ENCODE assay signal across 9 cellular contexts in genomic region chr19:49497047-49497789, GRCh38. TPM values are rescaled to one million over a fixed set of nuclear protein-coding genes. Genes with fewer than 3 reads are reported as not detected.
DNase-seq lines count a peak whose midpoint lies in the region; ATAC-seq, FAIRE-seq and TF ChIP-seq lines count a peak whose summit lies in the region.
"Had no signal": no experiment of that assay in that cellular context is flagged by ENCODE, and none has a peak within 500 bp of the region (broad histone marks: within the 10 kb centered on the region; RNA-seq: fewer than 3 reads in every experiment).

No MANE protein-coding gene starts in this region.

- H3K9me3 ChIP-seq in esophagus (ENCODE audit: control insufficient read depth in 2 of 2, insufficient read depth in 1 of 2, low read depth in 1 of 2, low read length in 1 of 2), result no peaks in the 10 kb centered on the region
- no peaks in the 10 kb centered on the region for H3K9me3 ChIP-seq in naive thymus-derived CD4-positive, alpha-beta T cell (ENCODE audit: control insufficient read depth in 2 of 3, low read length in 3 of 3)

- H3K27ac Mint-ChIP-seq in naive thymus-derived CD4-positive, alpha-beta T cell, result peak overlapping the region; percentile 91 to 100 (median 98)
- H3K27ac Mint-ChIP-seq in type B pancreatic cell, result peak overlapping the region; percentile 97

- no peak for TF ChIP-seq CTCF in type B pancreatic cell (conservative IDR thresholded peaks at IDR 0.05)
- TF ChIP-seq CTCF in D721Med (IDR thresholded peaks at IDR 0.05; ENCODE audit: insufficient read depth, missing control alignments), result no peak

- FAIRE-seq in D721Med (lab: Jason Lieb, UNC), result no peak
- FAIRE-seq: A204.1 had no signal

- intact Hi-C loops in naive thymus-derived CD4-positive, alpha-beta T cell (cut with micrococcal nuclease), result loop anchor here (2.0 to 5.0 kb wide), 7 partner anchors 54 to 530 kb away; partner anchors contain the start of genes AP2A1 (in 1 of the 2), C19orf73 (in 1 of the 2), FUZ (in 1 of the 2) and GYS1 (in 1 of the 2)

- H3K4me1 Mint-ChIP-seq in naive thymus-derived CD4-positive, alpha-beta T cell, result peaks cover 32 to 64% (median 50%) of the 10 kb centered on the region in 7 donors
- H3K4me1 Mint-ChIP-seq in type B pancreatic cell (ENCODE audit: unreplicated experiment), result peaks cover 12% of the 10 kb centered on the region

- peaks cover 0 to 12% (median 0%) of the 10 kb centered on the region in 5 donors for H3K27me3 Mint-ChIP-seq in naive thymus-derived CD4-positive, alpha-beta T cell
- H3K27me3 Mint-ChIP-seq in type B pancreatic cell, result no peaks in the 10 kb centered on the region

- peaks cover 11 to 30% of the 10 kb centered on the region in 2 donors for H3K36me3 ChIP-seq in esophagus (ENCODE audit: control insufficient read depth in 2 of 2, insufficient read depth in 2 of 2, low read length in 1 of 2)
- peaks cover 19 to 51% (median 35%) of the 10 kb centered on the region in 3 experiments for H3K36me3 ChIP-seq in naive thymus-derived CD4-positive, alpha-beta T cell (ENCODE audit: control insufficient read depth in 2 of 3, insufficient read depth in 3 of 3, low read length in 3 of 3)

- H3K4me3 Mint-ChIP-seq in naive thymus-derived CD4-positive, alpha-beta T cell, result peak overlapping the region; percentile 96 to 100 (median 99)
- H3K4me3 Mint-ChIP-seq in type B pancreatic cell, result peak overlapping the region; percentile 97

- peaks cover 2 to 19% of the 10 kb centered on the region in 2 donors for H3K4me1 ChIP-seq in esophagus (ENCODE audit: control insufficient read depth in 2 of 2, insufficient read depth in 2 of 2, low read length in 1 of 2)
- H3K4me1 ChIP-seq in naive thymus-derived CD4-positive, alpha-beta T cell (ENCODE audit: control insufficient read depth in 2 of 2, insufficient read depth in 2 of 2, low read length in 2 of 2), result peaks cover 21 to 40% of the 10 kb centered on the region in 2 donors

- peaks cover 15 to 53% (median 43%) of the 10 kb centered on the region in 5 donors for H3K36me3 Mint-ChIP-seq in naive thymus-derived CD4-positive, alpha-beta T cell
- peaks cover 23% of the 10 kb centered on the region for H3K36me3 Mint-ChIP-seq in type B pancreatic cell

- DNase-seq in DMS 273 (lab: John Stamatoyannopoulos, UW; ENCODE audit: unreplicated experiment) (peak; percentile 81), DMS 273 treated with DMSO at 0.1 percent for 48 hours (lab: John Stamatoyannopoulos, UW) (no peak), NCI-H510A treated with DMSO at 0.1 percent for 48 hours (lab: John Stamatoyannopoulos, UW) (peak; percentile 18), type B pancreatic cell (ENCODE audit: extremely low spot score, unreplicated experiment) (no peak), D721Med (ENCODE audit: insufficient read length, low spot score) (no peak)
- peak; percentile 70 for DNase-seq in activated CD8-positive, alpha-beta memory T cell treated with anti-CD3 and anti-CD28 coated beads, Interleukin-2, amount 50 U/mL, for 4 hours
- peak; percentile 55 to 85 (median 77) for DNase-seq in naive thymus-derived CD4-positive, alpha-beta T cell

- H3K27ac ChIP-seq in esophagus (ENCODE audit: low read depth in 2 of 2, low read length in 1 of 2), result peak overlapping the region; percentile 94 to 97
- peak overlapping the region; percentile 99 for H3K27ac ChIP-seq in naive thymus-derived CD4-positive, alpha-beta T cell (ENCODE audit: low read depth, low read length)

- peak overlapping the region; percentile 70 to 97 for H3K4me3 ChIP-seq in esophagus (ENCODE audit: low read depth in 1 of 2, low read length in 2 of 2)
- H3K4me3 ChIP-seq in naive thymus-derived CD4-positive, alpha-beta T cell (ENCODE audit: low read length), result peak overlapping the region; percentile 97

- ATAC-seq in naive thymus-derived CD4-positive, alpha-beta T cell, result peak; percentile 20

- H3K27me3 ChIP-seq in esophagus (ENCODE audit: control insufficient read depth in 1 of 2, insufficient read depth in 2 of 2, low read length in 2 of 2), result no peaks in the 10 kb centered on the region
- H3K27me3 ChIP-seq in naive thymus-derived CD4-positive, alpha-beta T cell (ENCODE audit: control insufficient read depth in 2 of 2, insufficient read depth in 2 of 2, low read length in 2 of 2), result no peaks in the 10 kb centered on the region

- peaks cover 0 to 22% (median 0%) of the 10 kb centered on the region in 11 donors for H3K9me3 Mint-ChIP-seq in naive thymus-derived CD4-positive, alpha-beta T cell
- H3K9me3 Mint-ChIP-seq in type B pancreatic cell, result no peaks in the 10 kb centered on the region

- CTCF ChIA-PET in naive thymus-derived CD4-positive, alpha-beta T cell (lab: Charles Lee), result interaction anchor here (0.6 to 1.6 kb wide), 2 partner anchors 11 to 49 kb away, joined by 3 read pairs; no protein-coding TSS in a partner anchor

- POLR2A ChIA-PET in naive thymus-derived CD4-positive, alpha-beta T cell (lab: Charles Lee), result interaction anchor here (1.0 to 5.2 kb wide), 14 partner anchors 13 to 180 kb away, joined by 3 to 45 read pairs (median 10); partner anchors contain the start of genes ALDH16A1, BCL2L12, IRF3 and NOSIP

- WGBS in esophagus, 2 donors, result 13% methylated on average over 22 of the region's 22 CpGs

RNA-seq across cellular contexts. Expression of gene RPS11, which starts 1.0 kb away (rescaled TPM):
- polyA plus RNA-seq in esophagus, result 1,000 to 10,000 TPM; 3,079 to 3,912 TPM
- 1,000 to 10,000 TPM; 2,065 to 3,362 (median 2,972) TPM for total RNA-seq in naive thymus-derived CD4-positive, alpha-beta T cell
- 1,000 to 10,000 TPM; 2,125 to 2,254 TPM for polyA plus RNA-seq in naive thymus-derived CD4-positive, alpha-beta T cell
- 2,401 and 2,461 TPM in 2 replicates for total RNA-seq in type B pancreatic cell (ENCODE audit: low replicate concordance)

RNA-seq across cellular contexts. Expression of gene RPL13A, which starts 9.8 kb away (rescaled TPM):
- 1,000 to 10,000 TPM; 1,631 to 2,695 TPM for polyA plus RNA-seq in esophagus
- 1,000 to 10,000 TPM; 2,467 to 6,044 (median 5,762) TPM for total RNA-seq in naive thymus-derived CD4-positive, alpha-beta T cell
- 1,000 to 10,000 TPM; 3,356 to 4,438 TPM for polyA plus RNA-seq in naive thymus-derived CD4-positive, alpha-beta T cell
- total RNA-seq in type B pancreatic cell (ENCODE audit: low replicate concordance), result 3,274 and 3,593 TPM in 2 replicates

RNA-seq across cellular contexts. Expression of gene FCGRT, which starts 15.2 kb away (rescaled TPM):
- polyA plus RNA-seq in esophagus, result 10 to 100 TPM; 27.7 to 36.9 TPM
- 100 to 1,000 TPM in 1 of 5 experiments, 10 to 100 TPM in 3, 1 to 10 TPM in 1; 8.2 to 177 (median 47.5) TPM for total RNA-seq in naive thymus-derived CD4-positive, alpha-beta T cell
- polyA plus RNA-seq in naive thymus-derived CD4-positive, alpha-beta T cell, result 100 to 1,000 TPM; 117 to 129 TPM
- 102 and 106 TPM in 2 replicates for total RNA-seq in type B pancreatic cell (ENCODE audit: low replicate concordance)

RNA-seq across cellular contexts. Expression of gene FLT3LG, which starts 23.2 kb away (rescaled TPM):
- polyA plus RNA-seq in esophagus, result 1 to 10 TPM; 7.2 to 9.5 TPM
- total RNA-seq in naive thymus-derived CD4-positive, alpha-beta T cell, result 100 to 1,000 TPM in 3 of 5 experiments, 10 to 100 TPM in 2; 90.6 to 401 (median 280) TPM
- 100 to 1,000 TPM; 148 to 168 TPM for polyA plus RNA-seq in naive thymus-derived CD4-positive, alpha-beta T cell
- total RNA-seq in type B pancreatic cell (ENCODE audit: low replicate concordance), result 1.9 and 2.0 TPM in 2 replicates

RNA-seq across cellular contexts. Expression of gene RCN3, which starts 30.6 kb away (rescaled TPM):
- 1 to 10 TPM; 4.2 to 7.8 TPM for polyA plus RNA-seq in esophagus
- 10 to 100 TPM in 1 of 5 experiments, 1 to 10 TPM in 4; 1.9 to 14.5 (median 3.5) TPM for total RNA-seq in naive thymus-derived CD4-positive, alpha-beta T cell
- polyA plus RNA-seq in naive thymus-derived CD4-positive, alpha-beta T cell, result 10 to 100 TPM in 1 of 2 donors, 1 to 10 TPM in 1; 6.9 to 12.3 TPM
- total RNA-seq in type B pancreatic cell (ENCODE audit: low replicate concordance), result 4.5 and 12.1 TPM in 2 replicates

Comparison
In these comparisons a context has a peak if more than half of its experiments do, and no peak if none do; other contexts are left out.
1. DNase-seq: peak in DMS 273 (single experiment), NCI-H510A treated with DMSO at 0.1 percent for 48 hours (single experiment), activated CD8-positive, alpha-beta memory T cell treated with anti-CD3 and anti-CD28 coated beads, Interleukin-2, amount 50 U/mL, for 4 hours (single experiment) and naive thymus-derived CD4-positive, alpha-beta T cell (9 of 9); none in DMS 273 treated with DMSO at 0.1 percent for 48 hours (single experiment), type B pancreatic cell (single experiment) and D721Med (single experiment).